Comparison of ENCODE assay signal across 32 cellular contexts in genomic region chr21:36741506-36741905, GRCh38. TPM values are rescaled to one million over a fixed set of nuclear protein-coding genes. Genes with fewer than 3 reads are reported as not detected.
"Had no signal": no experiment of that assay in that cellular context is flagged by ENCODE, and none has a peak within 500 bp of the region (broad histone marks: within the 10 kb centered on the region; RNA-seq: fewer than 3 reads in every experiment).

No MANE protein-coding gene starts in this region.

- H3K27ac ChIP-seq: cardiac muscle cell, Peyer's patch had no signal

- H3K4me3 ChIP-seq: cardiac muscle cell, Peyer's patch had no signal

- H3K27me3 ChIP-seq: Peyer's patch had no signal

- H3K9me3 ChIP-seq: Peyer's patch had no signal

- DNase-seq: activated CD4-positive, alpha-beta memory T cell treated with anti-CD3 and anti-CD28 coated beads for 36 hours; activated CD4-positive, alpha-beta T cell treated with anti-CD3 and anti-CD28 coated beads for 36 hours; activated CD4-positive, alpha-beta T cell treated with anti-CD3 and anti-CD28 coated beads, Interleukin-2, amount 10 ng/mL, durations not matched to agents 7 days and 5 days; activated CD8-positive, alpha-beta memory T cell treated with anti-CD3 and anti-CD28 coated beads, Interleukin-2, amount 50 U/mL, for 4 hours; activated naive CD4-positive, alpha-beta T cell; activated naive CD4-positive, alpha-beta T cell treated with anti-CD3 and anti-CD28 coated beads, Interleukin-2, amount 50 U/mL, for 16 hours; activated naive CD8-positive, alpha-beta T cell treated with anti-CD3 and anti-CD28 coated beads for 36 hours; activated T-cell treated with anti-CD3 and anti-CD28 coated beads for 4 hours; activated T-cell treated with anti-CD3 and anti-CD28 coated beads, Interleukin-2, amount 50 U/mL, for 4 hours; amniotic stem cell; Karpas-422; KBM-7; NCI-H1105; NCI-H1417 treated with DMSO at 0.1 percent for 48 hours; NCI-H187 treated with DMSO at 0.1 percent for 48 hours; NCI-H2081; NCI-H2171 treated with DMSO at 0.1 percent for 48 hours; NCI-H226; NCI-H446 treated with DMSO at 0.1 percent for 48 hours; NCI-H524; NCI-H69; NCI-H82; PC-3; Peyer's patch; RPMI8226; SW 1271; T-helper 1 cell; T-helper 2 cell; T-helper 9 cell had no signal

- H3K36me3 ChIP-seq: cardiac muscle cell, Peyer's patch had no signal

- ATAC-seq: activated CD4-positive, alpha-beta T cell treated with anti-CD3 and anti-CD28 coated beads for 36 hours; activated CD4-positive, CD25-positive, alpha-beta regulatory T cell treated with anti-CD3 and anti-CD28 coated beads, Interleukin-2, amount 50 U/mL, for 24 hours; activated T-cell treated with anti-CD3 and anti-CD28 coated beads, Interleukin-2, amount 50 U/mL, for 4 hours; PC-3 had no signal

RNA-seq across cellular contexts. Expression of gene SIM2, which starts 42.6 kb away (rescaled TPM):
- total RNA-seq: activated naive CD8-positive, alpha-beta T cell treated with anti-CD3 and anti-CD28 coated beads for 36 hours; aorta; cardiac muscle cell; Peyer's patch had no signal
- polyA plus RNA-seq: aorta had no signal
